In genomic region chr1:3403388-3404179, GRCh38 we compare ENCODE assay signal across 15 cellular contexts. TPM values are rescaled to one million over a fixed set of nuclear protein-coding genes. Genes with fewer than 3 reads are reported as not detected.
DNase-seq lines count a peak whose midpoint lies in the region; ATAC-seq and TF ChIP-seq lines count a peak whose summit lies in the region.
"Had no signal": no experiment of that assay in that cellular context is flagged by ENCODE, and none has a peak within 500 bp of the region (broad histone marks: within the 10 kb centered on the region; RNA-seq: fewer than 3 reads in every experiment).

No MANE protein-coding gene starts in this region.

- no peaks in the 10 kb centered on the region for H3K36me3 Mint-ChIP-seq in activated naive CD4-positive, alpha-beta T cell treated with anti-CD3 and anti-CD28 coated beads, Interleukin-2, amount 10 ng/mL, durations not matched to agents 7 days and 5 days
- H3K36me3 Mint-ChIP-seq: CD4-positive, alpha-beta memory T cell had no signal

- H3K4me2 ChIP-seq in DND-41 (ENCODE audit: insufficient read depth, low read length) (no peak overlapping the region), Karpas-422 (ENCODE audit: low read depth, low read length, poor library complexity, severe bottlenecking) (no peak overlapping the region)

- TF ChIP-seq CTCF in DND-41 (IDR thresholded peaks at IDR 0.05; ENCODE audit: borderline replicate concordance, extremely low read depth, low read length, poor library complexity, severe bottlenecking) (peak; percentile 38), foreskin fibroblast (IDR thresholded peaks at IDR 0.05; ENCODE audit: low read depth, low read length) (peak; percentile 16)

- DNase-seq in 8988T (peak; percentile 75), DND-41 (no peak), NCI-H748 (lab: John Stamatoyannopoulos, UW; ENCODE audit: unreplicated experiment) (peak; percentile 84), foreskin fibroblast (no peak), Karpas-422 (no peak), GM03348 (ENCODE audit: low spot score) (no peak)
- no peak for DNase-seq in activated naive CD4-positive, alpha-beta T cell treated with anti-CD3 and anti-CD28 coated beads, Interleukin-2, amount 10 ng/mL, durations not matched to agents 7 days and 5 days
- DNase-seq: activated CD4-positive, alpha-beta T cell treated with anti-CD3 and anti-CD28 coated beads for 1 hour; CD4-positive, alpha-beta memory T cell; cerebellar nuclear complex; psoas muscle; SHP77 treated with DMSO at 0.1 percent for 48 hours had no signal

- H3K4me1 Mint-ChIP-seq in activated naive CD4-positive, alpha-beta T cell treated with anti-CD3 and anti-CD28 coated beads, Interleukin-2, amount 10 ng/mL, durations not matched to agents 7 days and 5 days: no peaks in the 10 kb centered on the region
- H3K4me1 Mint-ChIP-seq: CD4-positive, alpha-beta memory T cell had no signal

- H3K27me3 ChIP-seq in DND-41 (ENCODE audit: insufficient read depth, low read length, poor library complexity): peaks cover 4% of the 10 kb centered on the region
- no peaks in the 10 kb centered on the region for H3K27me3 ChIP-seq in Karpas-422 (ENCODE audit: low read length)

- CTCF ChIA-PET in activated naive CD4-positive, alpha-beta T cell treated with anti-CD3 and anti-CD28 coated beads, Interleukin-2, amount 10 ng/mL, durations not matched to agents 7 days and 5 days (lab: Charles Lee): no interaction called here

- ATAC-seq in DND-41 (ENCODE audit: insufficient read depth, low read depth): no peak
- no peak for ATAC-seq in HG03442 (IDR thresholded peaks at IDR 0.05; ENCODE audit: unreplicated experiment)
- ATAC-seq: psoas muscle had no signal

- H3K27ac ChIP-seq in DND-41 (ENCODE audit: low read length): no peak overlapping the region
- H3K27ac ChIP-seq in Karpas-422 (ENCODE audit: low read length): no peak overlapping the region
- H3K27ac ChIP-seq: psoas muscle, suprapubic skin had no signal

- H2AFZ ChIP-seq in DND-41 (ENCODE audit: low read depth, low read length) (no peak overlapping the region), Karpas-422 (ENCODE audit: low read length) (no peak overlapping the region)

- no peak overlapping the region for H3K4me3 ChIP-seq in DND-41 (ENCODE audit: low read depth in 1 of 2, low read length in 2 of 2)
- no peak overlapping the region for H3K4me3 ChIP-seq in foreskin fibroblast (ENCODE audit: low read depth in 1 of 2, low read length in 2 of 2)
- H3K4me3 ChIP-seq in Karpas-422 (ENCODE audit: low read length): no peak overlapping the region
- H3K4me3 ChIP-seq: psoas muscle, suprapubic skin had no signal

- H3K36me3 ChIP-seq in DND-41 (ENCODE audit: insufficient read depth, low read length) (no peaks in the 10 kb centered on the region), Karpas-422 (ENCODE audit: insufficient read depth, low read length) (no peaks in the 10 kb centered on the region)
- H3K36me3 ChIP-seq: suprapubic skin had no signal

- no peaks in the 10 kb centered on the region for H4K20me1 ChIP-seq in DND-41 (ENCODE audit: insufficient read depth, low read length)
- no peaks in the 10 kb centered on the region for H4K20me1 ChIP-seq in Karpas-422 (ENCODE audit: insufficient read depth, low read depth, low read length)

- no peaks in the 10 kb centered on the region for H3K9me3 Mint-ChIP-seq in activated naive CD4-positive, alpha-beta T cell treated with anti-CD3 and anti-CD28 coated beads, Interleukin-2, amount 10 ng/mL, durations not matched to agents 7 days and 5 days
- H3K9me3 Mint-ChIP-seq: activated T-helper 2 cell treated with anti-CD3 and anti-CD28 coated beads, Interferon-gamma antibody, Interleukin-2, Interleukin-4, amounts not matched to agents 10 μg/mL and 5 μg/mL and 100 μg/mL, durations not matched to agents 14 hours and 24 hours and 36 hours; CD4-positive, alpha-beta memory T cell had no signal

- no peak overlapping the region for H3K27ac Mint-ChIP-seq in activated naive CD4-positive, alpha-beta T cell treated with anti-CD3 and anti-CD28 coated beads, Interleukin-2, amount 10 ng/mL, durations not matched to agents 7 days and 5 days
- H3K27ac Mint-ChIP-seq: activated T-helper 2 cell treated with anti-CD3 and anti-CD28 coated beads, Interferon-gamma antibody, Interleukin-2, Interleukin-4, amounts not matched to agents 10 μg/mL and 5 μg/mL and 100 μg/mL, durations not matched to agents 14 hours and 24 hours and 36 hours; CD4-positive, alpha-beta memory T cell had no signal

- H3K9me3 ChIP-seq in DND-41 (ENCODE audit: insufficient read depth, low read length, severe bottlenecking) (no peaks in the 10 kb centered on the region), Karpas-422 (ENCODE audit: low read length) (no peaks in the 10 kb centered on the region)
- H3K9me3 ChIP-seq: psoas muscle, suprapubic skin had no signal

- H3K4me3 Mint-ChIP-seq in activated naive CD4-positive, alpha-beta T cell treated with anti-CD3 and anti-CD28 coated beads, Interleukin-2, amount 10 ng/mL, durations not matched to agents 7 days and 5 days: no peak overlapping the region
- H3K4me3 Mint-ChIP-seq: CD4-positive, alpha-beta memory T cell had no signal

- H3K9ac ChIP-seq in DND-41 (ENCODE audit: low read depth, low read length): no peak overlapping the region
- H3K9ac ChIP-seq in Karpas-422 (ENCODE audit: low read length): no peak overlapping the region

- H3K4me1 ChIP-seq in DND-41 (ENCODE audit: insufficient read depth, low read length): no peaks in the 10 kb centered on the region
- no peaks in the 10 kb centered on the region for H3K4me1 ChIP-seq in Karpas-422 (ENCODE audit: low read length)
- H3K4me1 ChIP-seq: psoas muscle had no signal

- no peaks in the 10 kb centered on the region for H3K27me3 Mint-ChIP-seq in activated naive CD4-positive, alpha-beta T cell treated with anti-CD3 and anti-CD28 coated beads, Interleukin-2, amount 10 ng/mL, durations not matched to agents 7 days and 5 days

- H3K9me2 ChIP-seq in Karpas-422 (replicated peaks; ENCODE audit: insufficient read depth, low read length): no peaks in the 10 kb centered on the region

- H3K79me2 ChIP-seq in DND-41 (ENCODE audit: insufficient read depth, low read length) (no peaks in the 10 kb centered on the region), Karpas-422 (ENCODE audit: low read length) (no peaks in the 10 kb centered on the region)

RNA-seq across cellular contexts. Expression of gene ARHGEF16, which starts 50.9 kb away (rescaled TPM):
- total RNA-seq in Karpas-422 (2014; rRNA removed; shearing (Covaris generic); ENCODE audit: low replicate concordance): not detected in 2 replicates
- total RNA-seq: activated T-helper 2 cell treated with anti-CD3 and anti-CD28 coated beads, Interferon-gamma antibody, Interleukin-2, Interleukin-4, amounts not matched to agents 10 μg/mL and 5 μg/mL and 100 μg/mL, durations not matched to agents 14 hours and 24 hours and 36 hours had no signal

Comparison
In these comparisons a context has a peak if more than half of its experiments do, and no peak if none do; other contexts are left out.
1. DNase-seq: peak in 8988T (single experiment) and NCI-H748 (single experiment); none in DND-41 (single experiment), foreskin fibroblast (0 of 2), Karpas-422 (single experiment), GM03348 (single experiment) and activated naive CD4-positive, alpha-beta T cell treated with anti-CD3 and anti-CD28 coated beads, Interleukin-2, amount 10 ng/mL, durations not matched to agents 7 days and 5 days (single experiment).